1 cellular context compared by ENCODE assay signal in genomic region chr7:101736077-101736476, GRCh38.
TF ChIP-seq lines count a peak whose summit lies in the region.

No MANE protein-coding gene starts in this region.

TF ChIP-seq in WTC11, 78 proteins besides CTCF, POLR2A, EP300 and RAD21 (continued from another document):
- no peak for TF ChIP-seq PRDM15 (CRISPR knock-in tag; IDR thresholded peaks at IDR 0.05)
- peak; percentile 42; the same call in 1 of the 2 replicates for TF ChIP-seq USF1 (CRISPR knock-in tag; IDR thresholded peaks at IDR 0.05)
- TF ChIP-seq MLX (CRISPR knock-in tag; IDR thresholded peaks at IDR 0.05) = no peak
- TF ChIP-seq ZNF317 (CRISPR knock-in tag; IDR thresholded peaks at IDR 0.05; ENCODE audit: borderline replicate concordance, low read depth) = no peak
- TF ChIP-seq AFF4 (CRISPR knock-in tag; IDR thresholded peaks at IDR 0.05; ENCODE audit: borderline replicate concordance) = no peak
- TF ChIP-seq NFE2L1 (CRISPR knock-in tag; IDR thresholded peaks at IDR 0.05) = no peak
- peak; percentile 73 for TF ChIP-seq USF2 (CRISPR knock-in tag; IDR thresholded peaks at IDR 0.05)
- no peak for TF ChIP-seq FOXK1 (CRISPR knock-in tag; IDR thresholded peaks at IDR 0.05)
- TF ChIP-seq, protein P1, sequence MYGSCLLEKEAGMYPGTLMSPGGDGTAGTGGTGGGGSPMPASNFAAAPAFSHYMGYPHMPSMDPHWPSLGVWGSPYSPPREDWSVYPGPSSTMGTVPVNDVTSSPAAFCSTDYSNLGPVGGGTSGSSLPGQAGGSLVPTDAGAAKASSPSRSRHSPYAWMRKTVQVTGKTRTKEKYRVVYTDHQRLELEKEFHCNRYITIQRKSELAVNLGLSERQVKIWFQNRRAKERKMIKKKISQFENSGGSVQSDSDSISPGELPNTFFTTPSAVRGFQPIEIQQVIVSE (CRISPR knock-in tag; IDR thresholded peaks at IDR 0.05; ENCODE audit: borderline replicate concordance) = no peak
- no peak for TF ChIP-seq PRRX2 (CRISPR knock-in tag; IDR thresholded peaks at IDR 0.05)
